Comparison of ENCODE assay signal across 23 cellular contexts in genomic region chr10:35276918-35277317, GRCh38.
"Had no signal": no experiment of that assay in that cellular context is flagged by ENCODE, and none has a peak within 500 bp of the region (broad histone marks: within the 10 kb centered on the region; RNA-seq: fewer than 3 reads in every experiment).

No MANE protein-coding gene starts in this region.

- H3K27me3 Mint-ChIP-seq: activated CD4-positive, alpha-beta memory T cell treated with anti-CD3 and anti-CD28 coated beads, Interleukin-2, amount 10 ng/mL, durations not matched to agents 7 days and 5 days; activated naive CD8-positive, alpha-beta T cell; activated T-helper 17 cell treated with anti-CD3 and anti-CD28 coated beads, Interleukin-2, amount 50 U/mL, for 72 hours had no signal

- H3K9me3 ChIP-seq: SJSA1 had no signal

- H3K36me3 ChIP-seq: SJSA1, WERI-Rb-1 had no signal

- ATAC-seq: activated CD4-positive, alpha-beta T cell treated with anti-CD3 and anti-CD28 coated beads for 36 hours; activated T-helper 17 cell treated with anti-CD3 and anti-CD28 coated beads, Interleukin-2, amount 50 U/mL, for 72 hours; T-cell had no signal

- H3K4me3 ChIP-seq: SJSA1 had no signal

- H3K4me1 ChIP-seq: SJSA1 had no signal

- H3K36me3 Mint-ChIP-seq: T-cell had no signal

- H3K27ac Mint-ChIP-seq: activated CD4-positive, alpha-beta memory T cell treated with anti-CD3 and anti-CD28 coated beads, Interleukin-2, amount 10 ng/mL, durations not matched to agents 7 days and 5 days; activated CD4-positive, alpha-beta T cell treated with anti-CD3 and anti-CD28 coated beads for 36 hours; activated naive CD4-positive, alpha-beta T cell treated with anti-CD3 and anti-CD28 coated beads for 36 hours; activated naive CD8-positive, alpha-beta T cell; activated T-helper 17 cell treated with anti-CD3 and anti-CD28 coated beads, Interleukin-2, amount 50 U/mL, for 72 hours; T-cell had no signal

- H3K4me1 Mint-ChIP-seq: activated CD4-positive, alpha-beta memory T cell treated with anti-CD3 and anti-CD28 coated beads, Interleukin-2, amount 10 ng/mL, durations not matched to agents 7 days and 5 days; activated CD4-positive, alpha-beta T cell treated with anti-CD3 and anti-CD28 coated beads for 36 hours; activated T-helper 17 cell treated with anti-CD3 and anti-CD28 coated beads, Interleukin-2, amount 50 U/mL, for 72 hours; T-cell had no signal

- H3K4me3 Mint-ChIP-seq: activated CD4-positive, alpha-beta memory T cell treated with anti-CD3 and anti-CD28 coated beads, Interleukin-2, amount 10 ng/mL, durations not matched to agents 7 days and 5 days; activated CD4-positive, alpha-beta T cell treated with anti-CD3 and anti-CD28 coated beads for 36 hours; activated naive CD4-positive, alpha-beta T cell treated with anti-CD3 and anti-CD28 coated beads for 36 hours; activated naive CD8-positive, alpha-beta T cell; activated T-helper 17 cell treated with anti-CD3 and anti-CD28 coated beads, Interleukin-2, amount 50 U/mL, for 72 hours; T-cell had no signal

- H3K27me3 ChIP-seq: SJSA1 had no signal

- H3K27ac ChIP-seq: SJSA1, WERI-Rb-1 had no signal

- DNase-seq: activated CD4-positive, alpha-beta memory T cell treated with anti-CD3 and anti-CD28 coated beads, Interleukin-2, amount 10 ng/mL, durations not matched to agents 7 days and 5 days; activated CD4-positive, alpha-beta T cell treated with anti-CD3 and anti-CD28 coated beads for 36 hours; activated CD4-positive, alpha-beta T cell treated with anti-CD3 and anti-CD28 coated beads, Interleukin-2, amount 50 U/mL, for 1 hour; activated gamma-delta T cell; activated naive CD4-positive, alpha-beta T cell treated with anti-CD3 and anti-CD28 coated beads for 36 hours; activated T-cell treated with anti-CD3 and anti-CD28 coated beads for 4 hours; activated T-cell treated with anti-CD3 and anti-CD28 coated beads, Interleukin-2, amount 50 U/mL, for 48 hours; cerebellar nuclear complex; Kasumi-1; NCI-H1105 treated with DMSO at 0.1 percent for 48 hours; NCI-H1436 treated with DMSO at 0.1 percent for 48 hours; NCI-H187; NCI-H2081; NCI-H510A treated with DMSO at 0.1 percent for 48 hours; NCI-H69; NK-92 treated with Interleukin-12 subunit alpha and Interleukin-12 subunit beta, amount 100 ng/mL, for 24 hours; OCI-M1; SHP77; T-cell; WERI-Rb-1 had no signal
